Comparison of ENCODE assay signal across 1 cellular context in the genomic region with DNA sequence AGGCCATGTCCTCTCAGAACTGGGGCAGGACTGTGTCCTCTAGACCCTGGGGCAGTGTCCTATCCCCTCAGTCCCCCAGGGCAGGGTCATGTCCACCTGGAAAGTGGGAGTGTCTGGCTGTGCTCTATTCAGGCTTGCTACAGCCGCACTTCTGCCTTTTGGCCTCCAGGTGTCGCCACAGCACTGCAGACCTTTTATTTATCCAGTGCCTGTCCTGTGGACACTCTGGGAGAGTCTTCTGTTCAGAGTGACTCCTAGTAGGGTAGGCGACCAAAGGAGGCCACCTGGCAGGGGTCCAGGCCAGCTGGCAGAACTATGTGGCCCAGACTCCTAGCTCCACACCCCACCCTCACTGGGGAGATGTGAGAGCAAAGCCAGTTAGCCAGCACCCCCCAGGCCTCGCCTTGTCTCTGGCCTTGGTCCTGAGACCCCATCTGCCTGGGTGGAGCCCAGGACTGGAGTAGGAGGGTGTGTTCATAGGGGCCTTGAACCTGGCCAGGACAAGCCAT.
TF ChIP-seq lines count a peak whose summit lies in the region.

No MANE protein-coding gene starts in this region.

TF ChIP-seq in K562, 482 proteins besides CTCF, POLR2A, EP300 and RAD21 (continued from another document and continues in another):
- TF ChIP-seq RBM15 (IDR thresholded peaks at IDR 0.05; ENCODE audit: insufficient read depth, low read length) (no peak), WHSC1 (IDR thresholded peaks at IDR 0.05; ENCODE audit: low read length) (no peak), IRF2 (CRISPR knock-in tag; IDR thresholded peaks at IDR 0.05) (no peak), ETS2 (tag; IDR thresholded peaks at IDR 0.05; ENCODE audit: borderline replicate concordance, poor library complexity, severe bottlenecking) (no peak), SP2 (IDR thresholded peaks at IDR 0.05; ENCODE audit: extremely low read depth, low read depth, low read length, poor library complexity, severe bottlenecking) (no peak), BHLHE40 (IDR thresholded peaks at IDR 0.05; ENCODE audit: low read length) (no peak), LCOR (CRISPR knock-in tag; IDR thresholded peaks at IDR 0.05) (peak; percentile 39; the same call in 1 of the 2 replicates), MCM5 (IDR thresholded peaks at IDR 0.05; ENCODE audit: low read depth) (no peak), EGR1 (conservative IDR thresholded peaks at IDR 0.05) (no peak), TOE1 (IDR thresholded peaks at IDR 0.05; ENCODE audit: borderline replicate concordance) (no peak), TOE1 (CRISPR knock-in tag; IDR thresholded peaks at IDR 0.05; ENCODE audit: borderline replicate concordance, low read depth) (no peak), GABPB2 (CRISPR knock-in tag; conservative IDR thresholded peaks at IDR 0.05) (no peak), NR2F6 (CRISPR knock-in tag; IDR thresholded peaks at IDR 0.05) (no peak), ZNF212 (CRISPR knock-in tag; IDR thresholded peaks at IDR 0.05) (no peak), C11orf30 (IDR thresholded peaks at IDR 0.05; ENCODE audit: low read depth) (no peak), POLR2B (IDR thresholded peaks at IDR 0.05; ENCODE audit: low read depth, partially characterized antibody) (no peak), NFRKB (IDR thresholded peaks at IDR 0.05; ENCODE audit: low read depth) (no peak), NR4A1 (CRISPR knock-in tag; IDR thresholded peaks at IDR 0.05) (no peak), NR4A1 (tag; IDR thresholded peaks at IDR 0.05) (no peak), MTA2 (IDR thresholded peaks at IDR 0.05; ENCODE audit: low read depth) (no peak)
- TF ChIP-seq, protein P1, sequence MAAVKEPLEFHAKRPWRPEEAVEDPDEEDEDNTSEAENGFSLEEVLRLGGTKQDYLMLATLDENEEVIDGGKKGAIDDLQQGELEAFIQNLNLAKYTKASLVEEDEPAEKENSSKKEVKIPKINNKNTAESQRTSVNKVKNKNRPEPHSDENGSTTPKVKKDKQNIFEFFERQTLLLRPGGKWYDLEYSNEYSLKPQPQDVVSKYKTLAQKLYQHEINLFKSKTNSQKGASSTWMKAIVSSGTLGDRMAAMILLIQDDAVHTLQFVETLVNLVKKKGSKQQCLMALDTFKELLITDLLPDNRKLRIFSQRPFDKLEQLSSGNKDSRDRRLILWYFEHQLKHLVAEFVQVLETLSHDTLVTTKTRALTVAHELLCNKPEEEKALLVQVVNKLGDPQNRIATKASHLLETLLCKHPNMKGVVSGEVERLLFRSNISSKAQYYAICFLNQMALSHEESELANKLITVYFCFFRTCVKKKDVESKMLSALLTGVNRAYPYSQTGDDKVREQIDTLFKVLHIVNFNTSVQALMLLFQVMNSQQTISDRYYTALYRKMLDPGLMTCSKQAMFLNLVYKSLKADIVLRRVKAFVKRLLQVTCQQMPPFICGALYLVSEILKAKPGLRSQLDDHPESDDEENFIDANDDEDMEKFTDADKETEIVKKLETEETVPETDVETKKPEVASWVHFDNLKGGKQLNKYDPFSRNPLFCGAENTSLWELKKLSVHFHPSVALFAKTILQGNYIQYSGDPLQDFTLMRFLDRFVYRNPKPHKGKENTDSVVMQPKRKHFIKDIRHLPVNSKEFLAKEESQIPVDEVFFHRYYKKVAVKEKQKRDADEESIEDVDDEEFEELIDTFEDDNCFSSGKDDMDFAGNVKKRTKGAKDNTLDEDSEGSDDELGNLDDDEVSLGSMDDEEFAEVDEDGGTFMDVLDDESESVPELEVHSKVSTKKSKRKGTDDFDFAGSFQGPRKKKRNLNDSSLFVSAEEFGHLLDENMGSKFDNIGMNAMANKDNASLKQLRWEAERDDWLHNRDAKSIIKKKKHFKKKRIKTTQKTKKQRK (IDR thresholded peaks at IDR 0.05; ENCODE audit: borderline replicate concordance, low read depth, low read length), result no peak
- TF ChIP-seq, protein P2, sequence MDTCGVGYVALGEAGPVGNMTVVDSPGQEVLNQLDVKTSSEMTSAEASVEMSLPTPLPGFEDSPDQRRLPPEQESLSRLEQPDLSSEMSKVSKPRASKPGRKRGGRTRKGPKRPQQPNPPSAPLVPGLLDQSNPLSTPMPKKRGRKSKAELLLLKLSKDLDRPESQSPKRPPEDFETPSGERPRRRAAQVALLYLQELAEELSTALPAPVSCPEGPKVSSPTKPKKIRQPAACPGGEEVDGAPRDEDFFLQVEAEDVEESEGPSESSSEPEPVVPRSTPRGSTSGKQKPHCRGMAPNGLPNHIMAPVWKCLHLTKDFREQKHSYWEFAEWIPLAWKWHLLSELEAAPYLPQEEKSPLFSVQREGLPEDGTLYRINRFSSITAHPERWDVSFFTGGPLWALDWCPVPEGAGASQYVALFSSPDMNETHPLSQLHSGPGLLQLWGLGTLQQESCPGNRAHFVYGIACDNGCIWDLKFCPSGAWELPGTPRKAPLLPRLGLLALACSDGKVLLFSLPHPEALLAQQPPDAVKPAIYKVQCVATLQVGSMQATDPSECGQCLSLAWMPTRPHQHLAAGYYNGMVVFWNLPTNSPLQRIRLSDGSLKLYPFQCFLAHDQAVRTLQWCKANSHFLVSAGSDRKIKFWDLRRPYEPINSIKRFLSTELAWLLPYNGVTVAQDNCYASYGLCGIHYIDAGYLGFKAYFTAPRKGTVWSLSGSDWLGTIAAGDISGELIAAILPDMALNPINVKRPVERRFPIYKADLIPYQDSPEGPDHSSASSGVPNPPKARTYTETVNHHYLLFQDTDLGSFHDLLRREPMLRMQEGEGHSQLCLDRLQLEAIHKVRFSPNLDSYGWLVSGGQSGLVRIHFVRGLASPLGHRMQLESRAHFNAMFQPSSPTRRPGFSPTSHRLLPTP (IDR thresholded peaks at IDR 0.05; ENCODE audit: borderline replicate concordance, extremely low read depth, insufficient read length), result no peak
- TF ChIP-seq, protein P3, sequence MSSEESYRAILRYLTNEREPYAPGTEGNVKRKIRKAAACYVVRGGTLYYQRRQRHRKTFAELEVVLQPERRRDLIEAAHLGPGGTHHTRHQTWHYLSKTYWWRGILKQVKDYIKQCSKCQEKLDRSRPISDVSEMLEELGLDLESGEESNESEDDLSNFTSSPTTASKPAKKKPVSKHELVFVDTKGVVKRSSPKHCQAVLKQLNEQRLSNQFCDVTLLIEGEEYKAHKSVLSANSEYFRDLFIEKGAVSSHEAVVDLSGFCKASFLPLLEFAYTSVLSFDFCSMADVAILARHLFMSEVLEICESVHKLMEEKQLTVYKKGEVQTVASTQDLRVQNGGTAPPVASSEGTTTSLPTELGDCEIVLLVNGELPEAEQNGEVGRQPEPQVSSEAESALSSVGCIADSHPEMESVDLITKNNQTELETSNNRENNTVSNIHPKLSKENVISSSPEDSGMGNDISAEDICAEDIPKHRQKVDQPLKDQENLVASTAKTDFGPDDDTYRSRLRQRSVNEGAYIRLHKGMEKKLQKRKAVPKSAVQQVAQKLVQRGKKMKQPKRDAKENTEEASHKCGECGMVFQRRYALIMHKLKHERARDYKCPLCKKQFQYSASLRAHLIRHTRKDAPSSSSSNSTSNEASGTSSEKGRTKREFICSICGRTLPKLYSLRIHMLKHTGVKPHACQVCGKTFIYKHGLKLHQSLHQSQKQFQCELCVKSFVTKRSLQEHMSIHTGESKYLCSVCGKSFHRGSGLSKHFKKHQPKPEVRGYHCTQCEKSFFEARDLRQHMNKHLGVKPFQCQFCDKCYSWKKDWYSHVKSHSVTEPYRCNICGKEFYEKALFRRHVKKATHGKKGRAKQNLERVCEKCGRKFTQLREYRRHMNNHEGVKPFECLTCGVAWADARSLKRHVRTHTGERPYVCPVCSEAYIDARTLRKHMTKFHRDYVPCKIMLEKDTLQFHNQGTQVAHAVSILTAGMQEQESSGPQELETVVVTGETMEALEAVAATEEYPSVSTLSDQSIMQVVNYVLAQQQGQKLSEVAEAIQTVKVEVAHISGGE (CRISPR knock-in tag; IDR thresholded peaks at IDR 0.05), result no peak
- TF ChIP-seq, protein P4, sequence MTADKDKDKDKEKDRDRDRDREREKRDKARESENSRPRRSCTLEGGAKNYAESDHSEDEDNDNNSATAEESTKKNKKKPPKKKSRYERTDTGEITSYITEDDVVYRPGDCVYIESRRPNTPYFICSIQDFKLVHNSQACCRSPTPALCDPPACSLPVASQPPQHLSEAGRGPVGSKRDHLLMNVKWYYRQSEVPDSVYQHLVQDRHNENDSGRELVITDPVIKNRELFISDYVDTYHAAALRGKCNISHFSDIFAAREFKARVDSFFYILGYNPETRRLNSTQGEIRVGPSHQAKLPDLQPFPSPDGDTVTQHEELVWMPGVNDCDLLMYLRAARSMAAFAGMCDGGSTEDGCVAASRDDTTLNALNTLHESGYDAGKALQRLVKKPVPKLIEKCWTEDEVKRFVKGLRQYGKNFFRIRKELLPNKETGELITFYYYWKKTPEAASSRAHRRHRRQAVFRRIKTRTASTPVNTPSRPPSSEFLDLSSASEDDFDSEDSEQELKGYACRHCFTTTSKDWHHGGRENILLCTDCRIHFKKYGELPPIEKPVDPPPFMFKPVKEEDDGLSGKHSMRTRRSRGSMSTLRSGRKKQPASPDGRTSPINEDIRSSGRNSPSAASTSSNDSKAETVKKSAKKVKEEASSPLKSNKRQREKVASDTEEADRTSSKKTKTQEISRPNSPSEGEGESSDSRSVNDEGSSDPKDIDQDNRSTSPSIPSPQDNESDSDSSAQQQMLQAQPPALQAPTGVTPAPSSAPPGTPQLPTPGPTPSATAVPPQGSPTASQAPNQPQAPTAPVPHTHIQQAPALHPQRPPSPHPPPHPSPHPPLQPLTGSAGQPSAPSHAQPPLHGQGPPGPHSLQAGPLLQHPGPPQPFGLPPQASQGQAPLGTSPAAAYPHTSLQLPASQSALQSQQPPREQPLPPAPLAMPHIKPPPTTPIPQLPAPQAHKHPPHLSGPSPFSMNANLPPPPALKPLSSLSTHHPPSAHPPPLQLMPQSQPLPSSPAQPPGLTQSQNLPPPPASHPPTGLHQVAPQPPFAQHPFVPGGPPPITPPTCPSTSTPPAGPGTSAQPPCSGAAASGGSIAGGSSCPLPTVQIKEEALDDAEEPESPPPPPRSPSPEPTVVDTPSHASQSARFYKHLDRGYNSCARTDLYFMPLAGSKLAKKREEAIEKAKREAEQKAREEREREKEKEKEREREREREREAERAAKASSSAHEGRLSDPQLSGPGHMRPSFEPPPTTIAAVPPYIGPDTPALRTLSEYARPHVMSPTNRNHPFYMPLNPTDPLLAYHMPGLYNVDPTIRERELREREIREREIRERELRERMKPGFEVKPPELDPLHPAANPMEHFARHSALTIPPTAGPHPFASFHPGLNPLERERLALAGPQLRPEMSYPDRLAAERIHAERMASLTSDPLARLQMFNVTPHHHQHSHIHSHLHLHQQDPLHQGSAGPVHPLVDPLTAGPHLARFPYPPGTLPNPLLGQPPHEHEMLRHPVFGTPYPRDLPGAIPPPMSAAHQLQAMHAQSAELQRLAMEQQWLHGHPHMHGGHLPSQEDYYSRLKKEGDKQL (CRISPR knock-in tag; IDR thresholded peaks at IDR 0.05; ENCODE audit: borderline replicate concordance), result no peak
- TF ChIP-seq, protein P5, sequence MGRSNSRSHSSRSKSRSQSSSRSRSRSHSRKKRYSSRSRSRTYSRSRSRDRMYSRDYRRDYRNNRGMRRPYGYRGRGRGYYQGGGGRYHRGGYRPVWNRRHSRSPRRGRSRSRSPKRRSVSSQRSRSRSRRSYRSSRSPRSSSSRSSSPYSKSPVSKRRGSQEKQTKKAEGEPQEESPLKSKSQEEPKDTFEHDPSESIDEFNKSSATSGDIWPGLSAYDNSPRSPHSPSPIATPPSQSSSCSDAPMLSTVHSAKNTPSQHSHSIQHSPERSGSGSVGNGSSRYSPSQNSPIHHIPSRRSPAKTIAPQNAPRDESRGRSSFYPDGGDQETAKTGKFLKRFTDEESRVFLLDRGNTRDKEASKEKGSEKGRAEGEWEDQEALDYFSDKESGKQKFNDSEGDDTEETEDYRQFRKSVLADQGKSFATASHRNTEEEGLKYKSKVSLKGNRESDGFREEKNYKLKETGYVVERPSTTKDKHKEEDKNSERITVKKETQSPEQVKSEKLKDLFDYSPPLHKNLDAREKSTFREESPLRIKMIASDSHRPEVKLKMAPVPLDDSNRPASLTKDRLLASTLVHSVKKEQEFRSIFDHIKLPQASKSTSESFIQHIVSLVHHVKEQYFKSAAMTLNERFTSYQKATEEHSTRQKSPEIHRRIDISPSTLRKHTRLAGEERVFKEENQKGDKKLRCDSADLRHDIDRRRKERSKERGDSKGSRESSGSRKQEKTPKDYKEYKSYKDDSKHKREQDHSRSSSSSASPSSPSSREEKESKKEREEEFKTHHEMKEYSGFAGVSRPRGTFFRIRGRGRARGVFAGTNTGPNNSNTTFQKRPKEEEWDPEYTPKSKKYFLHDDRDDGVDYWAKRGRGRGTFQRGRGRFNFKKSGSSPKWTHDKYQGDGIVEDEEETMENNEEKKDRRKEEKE (IDR thresholded peaks at IDR 0.05; ENCODE audit: borderline replicate concordance in 1 of 2, control insufficient read depth in 1 of 2, low read depth in 2 of 2, low read length in 1 of 2), result no peak
- TF ChIP-seq, protein P6, sequence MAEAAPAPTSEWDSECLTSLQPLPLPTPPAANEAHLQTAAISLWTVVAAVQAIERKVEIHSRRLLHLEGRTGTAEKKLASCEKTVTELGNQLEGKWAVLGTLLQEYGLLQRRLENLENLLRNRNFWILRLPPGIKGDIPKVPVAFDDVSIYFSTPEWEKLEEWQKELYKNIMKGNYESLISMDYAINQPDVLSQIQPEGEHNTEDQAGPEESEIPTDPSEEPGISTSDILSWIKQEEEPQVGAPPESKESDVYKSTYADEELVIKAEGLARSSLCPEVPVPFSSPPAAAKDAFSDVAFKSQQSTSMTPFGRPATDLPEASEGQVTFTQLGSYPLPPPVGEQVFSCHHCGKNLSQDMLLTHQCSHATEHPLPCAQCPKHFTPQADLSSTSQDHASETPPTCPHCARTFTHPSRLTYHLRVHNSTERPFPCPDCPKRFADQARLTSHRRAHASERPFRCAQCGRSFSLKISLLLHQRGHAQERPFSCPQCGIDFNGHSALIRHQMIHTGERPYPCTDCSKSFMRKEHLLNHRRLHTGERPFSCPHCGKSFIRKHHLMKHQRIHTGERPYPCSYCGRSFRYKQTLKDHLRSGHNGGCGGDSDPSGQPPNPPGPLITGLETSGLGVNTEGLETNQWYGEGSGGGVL (CRISPR knock-in tag; IDR thresholded peaks at IDR 0.05), result no peak
- TF ChIP-seq, protein P7, sequence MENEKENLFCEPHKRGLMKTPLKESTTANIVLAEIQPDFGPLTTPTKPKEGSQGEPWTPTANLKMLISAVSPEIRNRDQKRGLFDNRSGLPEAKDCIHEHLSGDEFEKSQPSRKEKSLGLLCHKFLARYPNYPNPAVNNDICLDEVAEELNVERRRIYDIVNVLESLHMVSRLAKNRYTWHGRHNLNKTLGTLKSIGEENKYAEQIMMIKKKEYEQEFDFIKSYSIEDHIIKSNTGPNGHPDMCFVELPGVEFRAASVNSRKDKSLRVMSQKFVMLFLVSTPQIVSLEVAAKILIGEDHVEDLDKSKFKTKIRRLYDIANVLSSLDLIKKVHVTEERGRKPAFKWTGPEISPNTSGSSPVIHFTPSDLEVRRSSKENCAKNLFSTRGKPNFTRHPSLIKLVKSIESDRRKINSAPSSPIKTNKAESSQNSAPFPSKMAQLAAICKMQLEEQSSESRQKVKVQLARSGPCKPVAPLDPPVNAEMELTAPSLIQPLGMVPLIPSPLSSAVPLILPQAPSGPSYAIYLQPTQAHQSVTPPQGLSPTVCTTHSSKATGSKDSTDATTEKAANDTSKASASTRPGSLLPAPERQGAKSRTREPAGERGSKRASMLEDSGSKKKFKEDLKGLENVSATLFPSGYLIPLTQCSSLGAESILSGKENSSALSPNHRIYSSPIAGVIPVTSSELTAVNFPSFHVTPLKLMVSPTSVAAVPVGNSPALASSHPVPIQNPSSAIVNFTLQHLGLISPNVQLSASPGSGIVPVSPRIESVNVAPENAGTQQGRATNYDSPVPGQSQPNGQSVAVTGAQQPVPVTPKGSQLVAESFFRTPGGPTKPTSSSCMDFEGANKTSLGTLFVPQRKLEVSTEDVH (IDR thresholded peaks at IDR 0.05; ENCODE audit: low read depth, partially characterized antibody), result no peak
